In the genomic region with DNA sequence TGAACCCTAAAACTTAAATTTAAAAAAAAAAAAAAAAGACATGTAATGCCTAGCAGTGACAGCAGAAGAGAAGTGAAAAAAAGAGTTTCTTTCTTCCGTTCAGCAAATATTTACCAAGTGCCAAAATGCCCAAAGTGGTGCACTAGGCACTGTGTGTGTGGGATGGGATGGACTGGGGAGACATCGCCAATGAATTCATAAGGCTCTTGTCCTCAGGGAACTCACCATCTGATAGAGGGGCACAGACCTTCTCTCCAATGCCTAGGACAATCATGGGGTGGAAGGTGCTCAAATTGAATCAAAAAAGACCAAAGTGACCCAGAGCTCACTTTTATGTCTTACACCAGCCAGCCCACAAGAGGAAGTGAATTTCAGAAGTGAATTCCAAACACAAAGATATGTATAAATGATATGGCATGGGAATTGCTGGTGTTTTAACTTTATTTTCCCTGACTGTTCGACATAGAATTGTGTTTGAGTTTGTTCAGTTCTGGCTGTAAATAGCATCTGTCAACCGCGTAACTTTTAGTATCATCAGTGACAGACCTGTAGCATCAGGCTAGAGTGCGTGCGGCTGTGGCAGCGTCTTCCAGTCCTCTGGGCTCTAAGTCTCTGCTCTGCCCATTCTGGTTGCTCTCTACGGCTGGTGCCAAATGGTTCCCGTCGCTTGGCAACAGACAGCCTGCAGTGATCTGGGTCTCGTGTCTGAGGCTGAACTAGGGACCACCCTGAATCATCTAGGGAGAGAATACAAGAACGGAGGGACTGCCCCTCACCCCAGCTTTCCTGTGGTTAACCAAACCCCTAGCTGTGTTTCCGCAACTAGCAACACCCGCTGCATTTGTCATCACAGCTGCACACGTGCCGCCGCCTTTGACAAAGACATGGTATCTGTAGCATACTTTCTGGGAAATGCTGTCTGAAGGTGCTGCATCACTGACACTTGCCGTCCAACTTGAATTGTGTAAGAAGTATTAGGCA, we compare ENCODE assay signal across 8 cellular contexts.
DNase-seq lines count a peak whose midpoint lies in the region; ATAC-seq and TF ChIP-seq lines count a peak whose summit lies in the region.

No MANE protein-coding gene starts in this region.

- H3K9me3 Mint-ChIP-seq in activated CD8-positive, alpha-beta memory T cell treated with anti-CD3 and anti-CD28 coated beads, Interleukin-2, amount 10 ng/mL, durations not matched to agents 7 days and 5 days (ENCODE audit: low read depth), result no peaks in the 10 kb centered on the region

- H3K36me3 ChIP-seq in BE2C, result no peaks in the 10 kb centered on the region

- TF ChIP-seq CTCF in BE2C (IDR thresholded peaks at IDR 0.05; ENCODE audit: low read depth, low read length), result no peak

- H3K9me3 ChIP-seq in BE2C, result no peaks in the 10 kb centered on the region; the same call in 1 of the 2 replicates

- peak overlapping the region; percentile 61 for H3K27ac Mint-ChIP-seq in activated CD8-positive, alpha-beta memory T cell treated with anti-CD3 and anti-CD28 coated beads, Interleukin-2, amount 10 ng/mL, durations not matched to agents 7 days and 5 days

- peaks cover 25% of the 10 kb centered on the region for H3K4me1 Mint-ChIP-seq in activated CD8-positive, alpha-beta memory T cell treated with anti-CD3 and anti-CD28 coated beads, Interleukin-2, amount 10 ng/mL, durations not matched to agents 7 days and 5 days

- peak overlapping the region; percentile 17 for H3K4me3 Mint-ChIP-seq in activated CD8-positive, alpha-beta memory T cell treated with anti-CD3 and anti-CD28 coated beads, Interleukin-2, amount 10 ng/mL, durations not matched to agents 7 days and 5 days

- no peaks in the 10 kb centered on the region for H3K4me1 ChIP-seq in BE2C

- CTCF ChIA-PET in activated CD8-positive, alpha-beta memory T cell treated with anti-CD3 and anti-CD28 coated beads, Interleukin-2, amount 10 ng/mL, durations not matched to agents 7 days and 5 days (lab: Charles Lee), result interaction anchor here (0.7 to 1.0 kb wide), 2 partner anchors 15 to 153 kb away, joined by 3 read pairs; no protein-coding TSS in a partner anchor

- DNase-seq in NCI-H2227 (lab: John Stamatoyannopoulos, UW; ENCODE audit: unreplicated experiment), result peak; percentile 34
- DNase-seq in activated CD8-positive, alpha-beta memory T cell treated with anti-CD3 and anti-CD28 coated beads, Interleukin-2, amount 10 ng/mL, durations not matched to agents 7 days and 5 days, result peak; percentile 93
- DNase-seq in glomerular visceral epithelial cell (ENCODE audit: extremely low spot score), result peak; percentile 94
- peak; percentile 3 to 30 for DNase-seq in stimulated activated CD4-positive, alpha-beta T cell treated with anti-CD3 and anti-CD28 coated beads, Interleukin-1b, Interleukin-23, amount 100 ng/mL, for 1 hour (ENCODE audit: low read depth in 2 of 2)
- DNase-seq in COLO829 (ENCODE audit: low spot score), result no peak
- DNase-seq in BE2C, result no peak

- peaks cover 4% of the 10 kb centered on the region; the same call in 1 of the 2 replicates for H3K27me3 ChIP-seq in BE2C

- H3K36me3 Mint-ChIP-seq in activated CD8-positive, alpha-beta memory T cell treated with anti-CD3 and anti-CD28 coated beads, Interleukin-2, amount 10 ng/mL, durations not matched to agents 7 days and 5 days, result no peaks in the 10 kb centered on the region

- H3K27me3 Mint-ChIP-seq in activated CD8-positive, alpha-beta memory T cell treated with anti-CD3 and anti-CD28 coated beads, Interleukin-2, amount 10 ng/mL, durations not matched to agents 7 days and 5 days, result peaks cover 54% of the 10 kb centered on the region

- H3K4me3 ChIP-seq in BE2C (ENCODE audit: low read depth, low read length), result no peak overlapping the region

- ATAC-seq in GM18498 (IDR thresholded peaks at IDR 0.05; ENCODE audit: unreplicated experiment) (peak; percentile 88), HG02623 (IDR thresholded peaks at IDR 0.05; ENCODE audit: unreplicated experiment) (peak; percentile 84)
- ATAC-seq in activated CD8-positive, alpha-beta memory T cell treated with anti-CD3 and anti-CD28 coated beads, Interleukin-2, amount 10 ng/mL, durations not matched to agents 7 days and 5 days, result peak; percentile 94

Comparison
In these comparisons a context has a peak if more than half of its experiments do, and no peak if none do; other contexts are left out.
1. DNase-seq: peak in NCI-H2227 (single experiment), activated CD8-positive, alpha-beta memory T cell treated with anti-CD3 and anti-CD28 coated beads, Interleukin-2, amount 10 ng/mL, durations not matched to agents 7 days and 5 days (single experiment), glomerular visceral epithelial cell (single experiment) and stimulated activated CD4-positive, alpha-beta T cell treated with anti-CD3 and anti-CD28 coated beads, Interleukin-1b, Interleukin-23, amount 100 ng/mL, for 1 hour (2 of 2); none in COLO829 (single experiment) and BE2C (single experiment).
2. Peak in every context shown above with its lines, with median percentiles within 50 percentile points of each other: ATAC-seq.